8 cellular contexts compared by ENCODE assay signal in genomic region chr20:33490023-33490933, GRCh38. TPM values are rescaled to one million over a fixed set of nuclear protein-coding genes. Genes with fewer than 3 reads are reported as not detected.
DNase-seq lines count a peak whose midpoint lies in the region; ATAC-seq, FAIRE-seq and TF ChIP-seq lines count a peak whose summit lies in the region.

CBFA2T2 (plus strand) TSS chr20:33490096; CDS start chr20:33490268, 172 bp downstream.

- peaks cover 19% of the 10 kb centered on the region for H3K36me3 Mint-ChIP-seq in stimulated activated effector memory CD8-positive, alpha-beta T cell treated with anti-CD3 and anti-CD28 coated beads, Interleukin-12 subunit alpha, Interleukin-12 subunit beta, amount 100 ng/mL, for 72 hours

- no peak for FAIRE-seq in GM12891 (lab: Jason Lieb, UNC)

- WGBS in liver: under 1% methylated on average over 105 of the region's 105 CpGs

- no TSS peak for BruUV-seq in A673 (replicated peaks; lab: Mats Ljungman, UMichigan)

- intact Hi-C loops in A673 (cut with micrococcal nuclease; ENCODE audit: unreplicated experiment): no loop called here

- no peaks in the 10 kb centered on the region for H3K27me3 ChIP-seq in A673 (replicated peaks; ENCODE audit: insufficient read depth, low read depth, low read length, poor library complexity)
- no peaks in the 10 kb centered on the region for H3K27me3 ChIP-seq in liver (ENCODE audit: control insufficient read depth in 4 of 4, insufficient read depth in 4 of 4, low read length in 3 of 4)

- peak within 1 kb of the TSS; percentile 93 for H3K4me3 ChIP-seq in A673 (ENCODE audit: low read depth, low read length, poor library complexity, severe bottlenecking)
- peak within 1 kb of the TSS; percentile 75 to 98 (median 95) for H3K4me3 ChIP-seq in liver (ENCODE audit: low read depth in 1 of 3, low read length in 3 of 3)

- no peaks in the 10 kb centered on the region for H3K9me3 Mint-ChIP-seq in stimulated activated effector memory CD8-positive, alpha-beta T cell treated with anti-CD3 and anti-CD28 coated beads, Interleukin-12 subunit alpha, Interleukin-12 subunit beta, amount 100 ng/mL, for 72 hours

- H3K9me3 ChIP-seq in A673 (ENCODE audit: low read depth, low read length, poor library complexity, severe bottlenecking) (no peaks in the 10 kb centered on the region), liver (ENCODE audit: control insufficient read depth in 4 of 4, low read length in 3 of 4) (no peaks in the 10 kb centered on the region)

- H3K36me3 ChIP-seq in A673 (ENCODE audit: insufficient read depth, low read length, poor library complexity, severe bottlenecking) (no peaks in the 10 kb centered on the region), liver (ENCODE audit: control insufficient read depth in 4 of 4, insufficient read depth in 3 of 4, low read depth in 1 of 4, low read length in 3 of 4) (no peaks in the 10 kb centered on the region)

- peak within 1 kb of the TSS; percentile 80 for H3K4me3 Mint-ChIP-seq in stimulated activated effector memory CD8-positive, alpha-beta T cell treated with anti-CD3 and anti-CD28 coated beads, Interleukin-12 subunit alpha, Interleukin-12 subunit beta, amount 100 ng/mL, for 72 hours

- TF ChIP-seq CTCF in A673 (conservative IDR thresholded peaks at IDR 0.05; ENCODE audit: low read depth, low read length) (no peak), liver (IDR thresholded peaks at IDR 0.05; ENCODE audit: low read depth, low read length, missing input control) (no peak), GM13977 (IDR thresholded peaks at IDR 0.05; ENCODE audit: extremely low read depth, insufficient read depth, missing control alignments) (no peak)

- no peak for TF ChIP-seq POLR2A in GM12891 (IDR thresholded peaks at IDR 0.05; ENCODE audit: low read depth, low read length)

- no peak for DNase-seq in A673 (ENCODE audit: low spot score)
- no peak for DNase-seq in GM12891 (ENCODE audit: insufficient read length, low spot score)
- DNase-seq in OCI-M1 (lab: John Stamatoyannopoulos, UW): peak; percentile 66
- peak in 1 of 2 donors; percentile 86 for DNase-seq in stimulated activated effector memory CD8-positive, alpha-beta T cell treated with anti-CD3 and anti-CD28 coated beads, Interleukin-12 subunit alpha, Interleukin-12 subunit beta, amount 100 ng/mL, for 72 hours (ENCODE audit: low spot score in 2 of 2)
- no peak for DNase-seq in GM13977 (ENCODE audit: low spot score)

- POLR2A ChIA-PET in A673 (lab: Charles Lee; ENCODE audit: low non-redundant PET): interaction anchor here (0.7 to 1.1 kb wide), 3 partner anchors 9 to 149 kb away, joined by 3 read pairs; no protein-coding TSS in a partner anchor

- ATAC-seq in HG02884 (IDR thresholded peaks at IDR 0.05; ENCODE audit: unreplicated experiment): peak; percentile 39
- ATAC-seq in stimulated activated effector memory CD8-positive, alpha-beta T cell treated with anti-CD3 and anti-CD28 coated beads, Interleukin-12 subunit alpha, Interleukin-12 subunit beta, amount 100 ng/mL, for 72 hours: peak; percentile 75

- peak within 1 kb of the TSS; percentile 85 for H3K27ac ChIP-seq in A673 (ENCODE audit: low read depth, low read length, poor library complexity, severe bottlenecking)
- H3K27ac ChIP-seq in cingulate gyrus (ENCODE audit: low read depth, low read length): peak within 1 kb of the TSS; percentile 99
- peak within 1 kb of the TSS; percentile 96 to 98 for H3K27ac ChIP-seq in liver (ENCODE audit: low read depth in 1 of 2, low read length in 2 of 2)

- H3K9ac ChIP-seq in liver (ENCODE audit: low read depth in 1 of 2, low read length in 2 of 2): peak within 1 kb of the TSS; percentile 86 to 93

- no peak for TF ChIP-seq RAD21 in liver (IDR thresholded peaks at IDR 0.05)

- CTCF ChIA-PET in A673 (lab: Charles Lee): interaction anchor here (0.6 kb wide), 1 partner anchor 1007 kb away, joined by 3 read pairs; no protein-coding TSS in a partner anchor

- H3K4me1 Mint-ChIP-seq in stimulated activated effector memory CD8-positive, alpha-beta T cell treated with anti-CD3 and anti-CD28 coated beads, Interleukin-12 subunit alpha, Interleukin-12 subunit beta, amount 100 ng/mL, for 72 hours: peaks cover 7% of the 10 kb centered on the region

- in situ Hi-C loops in GM13977 (cut with MboI; ENCODE audit: low pct_unique_long_range_greater_than_20kb, low sequenced_read_pairs, unreplicated experiment): no loop called here

- H3K4me1 ChIP-seq in A673 (ENCODE audit: insufficient read depth, low read length, poor library complexity, severe bottlenecking) (peaks cover 6% of the 10 kb centered on the region), liver (ENCODE audit: control insufficient read depth in 4 of 4, insufficient read depth in 4 of 4, low read length in 3 of 4) (peaks cover 2 to 11% (median 9%) of the 10 kb centered on the region in 4 donors)

- H3K27ac Mint-ChIP-seq in stimulated activated effector memory CD8-positive, alpha-beta T cell treated with anti-CD3 and anti-CD28 coated beads, Interleukin-12 subunit alpha, Interleukin-12 subunit beta, amount 100 ng/mL, for 72 hours: peak within 1 kb of the TSS; percentile 78

TF ChIP-seq in GM12891, 5 proteins besides CTCF, POLR2A, EP300 and RAD21:
- TF ChIP-seq TAF1 (IDR thresholded peaks at IDR 0.05; ENCODE audit: low read depth, low read length): no peak
- TF ChIP-seq SPI1 (IDR thresholded peaks at IDR 0.05; ENCODE audit: low read depth, low read length): 0 out of 2 replicates have a peak, but pooled peaks have one; percentile 27

TF ChIP-seq in liver, 16 proteins besides CTCF, POLR2A, EP300 and RAD21:
- TF ChIP-seq YY1 (IDR thresholded peaks at IDR 0.05): peak; percentile 24
- no peak for TF ChIP-seq FOXA2 (IDR thresholded peaks at IDR 0.05)

RNA-seq across cellular contexts. Expression of gene CBFA2T2, which starts in this region (rescaled TPM):
- total RNA-seq in A673 (2021): 13.1 and 15.2 TPM in 2 replicates
- 3.0 TPM for polyA plus RNA-seq in GM12891 (2012; ENCODE audit: low read depth, missing spikeins)
- 1 to 10 TPM; 5.4 to 5.5 TPM for total RNA-seq in liver
- polyA plus RNA-seq in liver: 1 to 10 TPM; 2.0 to 5.2 TPM
